ENCODE assay signal across 2 cellular contexts in the genomic region with DNA sequence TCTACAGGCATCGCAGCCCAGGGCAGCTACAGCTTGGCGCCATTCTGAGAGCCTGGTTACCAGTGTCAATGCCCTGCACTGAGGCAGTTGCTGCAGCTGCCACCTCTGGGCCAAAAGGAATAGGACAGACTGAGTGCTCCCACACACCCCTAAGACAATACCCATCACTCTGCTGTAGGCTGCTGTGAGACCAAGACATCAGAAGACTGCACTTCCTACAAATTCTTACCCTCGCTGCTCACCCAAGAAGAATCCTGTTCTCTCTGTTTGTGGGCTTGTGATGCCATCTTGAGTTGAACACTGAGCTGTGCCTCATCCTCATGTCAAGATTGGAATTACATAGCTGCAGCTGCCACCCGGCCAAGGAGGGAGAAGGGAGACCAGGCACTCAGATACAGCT.
TF ChIP-seq lines count a peak whose summit lies in the region.

No MANE protein-coding gene starts in this region.

TF ChIP-seq in SK-N-SH, 30 proteins besides CTCF, POLR2A, EP300 and RAD21 (continued from another document):
- TF ChIP-seq REST (IDR thresholded peaks at IDR 0.05; ENCODE audit: low read depth, low read length) (no peak), GABPA (IDR thresholded peaks at IDR 0.05; ENCODE audit: low read depth) (no peak), IRF3 (IDR thresholded peaks at IDR 0.05; ENCODE audit: low read depth, low read length) (no peak), RCOR1 (IDR thresholded peaks at IDR 0.05; ENCODE audit: low read length) (no peak), MEF2A (IDR thresholded peaks at IDR 0.05; ENCODE audit: borderline replicate concordance, low read depth) (no peak), POLR2AphosphoS5 (IDR thresholded peaks at IDR 0.05; ENCODE audit: low read depth, low read length) (no peak), EZH2phosphoT487 (IDR thresholded peaks at IDR 0.05; ENCODE audit: borderline replicate concordance, low read depth) (no peak), FOSL2 (IDR thresholded peaks at IDR 0.05; ENCODE audit: borderline replicate concordance, low read depth) (no peak), NRF1 (IDR thresholded peaks at IDR 0.05; ENCODE audit: low read depth, low read length) (no peak), SIN3A (IDR thresholded peaks at IDR 0.05; ENCODE audit: borderline replicate concordance, low read depth, low read length) (no peak), TEAD4 (IDR thresholded peaks at IDR 0.05; ENCODE audit: borderline replicate concordance, insufficient read depth) (no peak)
- TF ChIP-seq, protein P1, sequence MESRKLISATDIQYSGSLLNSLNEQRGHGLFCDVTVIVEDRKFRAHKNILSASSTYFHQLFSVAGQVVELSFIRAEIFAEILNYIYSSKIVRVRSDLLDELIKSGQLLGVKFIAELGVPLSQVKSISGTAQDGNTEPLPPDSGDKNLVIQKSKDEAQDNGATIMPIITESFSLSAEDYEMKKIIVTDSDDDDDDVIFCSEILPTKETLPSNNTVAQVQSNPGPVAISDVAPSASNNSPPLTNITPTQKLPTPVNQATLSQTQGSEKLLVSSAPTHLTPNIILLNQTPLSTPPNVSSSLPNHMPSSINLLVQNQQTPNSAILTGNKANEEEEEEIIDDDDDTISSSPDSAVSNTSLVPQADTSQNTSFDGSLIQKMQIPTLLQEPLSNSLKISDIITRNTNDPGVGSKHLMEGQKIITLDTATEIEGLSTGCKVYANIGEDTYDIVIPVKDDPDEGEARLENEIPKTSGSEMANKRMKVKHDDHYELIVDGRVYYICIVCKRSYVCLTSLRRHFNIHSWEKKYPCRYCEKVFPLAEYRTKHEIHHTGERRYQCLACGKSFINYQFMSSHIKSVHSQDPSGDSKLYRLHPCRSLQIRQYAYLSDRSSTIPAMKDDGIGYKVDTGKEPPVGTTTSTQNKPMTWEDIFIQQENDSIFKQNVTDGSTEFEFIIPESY (IDR thresholded peaks at IDR 0.05; ENCODE audit: borderline replicate concordance, low read depth), result no peak
- TF ChIP-seq, protein P2, sequence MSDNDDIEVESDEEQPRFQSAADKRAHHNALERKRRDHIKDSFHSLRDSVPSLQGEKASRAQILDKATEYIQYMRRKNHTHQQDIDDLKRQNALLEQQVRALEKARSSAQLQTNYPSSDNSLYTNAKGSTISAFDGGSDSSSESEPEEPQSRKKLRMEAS (IDR thresholded peaks at IDR 0.05; ENCODE audit: low read depth), result no peak

TF ChIP-seq in SK-N-SH treated with all-trans-retinoic acid at 6 μM for 48 hours, 23 proteins besides CTCF, POLR2A, EP300 and RAD21 (continued from another document):
- no peak for TF ChIP-seq TSHZ2 (CRISPR knock-in tag; IDR thresholded peaks at IDR 0.05)
